10 cellular contexts compared by ENCODE assay signal in the genomic region with DNA sequence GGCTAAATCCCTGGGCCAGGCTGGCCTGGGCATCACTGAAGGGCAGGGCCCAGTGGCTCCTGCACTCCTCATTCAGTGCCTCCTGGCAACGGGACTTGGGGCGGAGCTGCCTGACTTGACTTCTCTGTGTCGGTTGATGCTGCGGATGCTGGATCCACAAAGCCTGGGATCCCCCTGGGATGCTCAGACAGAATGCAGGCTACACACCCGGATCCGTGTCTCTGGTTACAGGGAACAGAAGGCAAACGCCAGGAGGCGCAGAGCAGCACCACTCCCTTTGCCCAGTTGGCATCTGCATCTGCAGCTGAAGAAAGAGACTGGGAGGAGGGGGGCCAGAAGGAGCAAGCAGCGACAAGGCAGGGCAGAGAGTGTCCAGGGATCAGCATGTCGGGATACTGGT.
A peak's percentile ranks its signal among the peaks of the same experiment; 100 is the strongest.
DNase-seq lines count a peak whose midpoint lies in the region; ATAC-seq, FAIRE-seq and TF ChIP-seq lines count a peak whose summit lies in the region.
"Had no signal": no experiment of that assay in that cellular context is flagged by ENCODE, and none has a peak within 500 bp of the region (broad histone marks: within the 10 kb centered on the region; RNA-seq: fewer than 3 reads in every experiment).

No MANE protein-coding gene starts in this region.

- H2AFZ ChIP-seq in smooth muscle cell (ENCODE audit: low read depth): no peak overlapping the region

- peaks cover 7% of the 10 kb centered on the region for H3K27me3 Mint-ChIP-seq in glutamatergic neuron (ENCODE audit: unreplicated experiment)

- no peak for TF ChIP-seq CTCF in heart left ventricle (IDR thresholded peaks at IDR 0.05)
- no peak for TF ChIP-seq CTCF in smooth muscle cell (IDR thresholded peaks at IDR 0.05; ENCODE audit: borderline replicate concordance, insufficient read depth, poor library complexity, severe bottlenecking)
- no peak for TF ChIP-seq CTCF in glutamatergic neuron (IDR thresholded peaks at IDR 0.05; ENCODE audit: partially characterized antibody, unreplicated experiment)
- no peak for TF ChIP-seq CTCF in BE2C (IDR thresholded peaks at IDR 0.05; ENCODE audit: low read depth, low read length)

- H3F3A ChIP-seq in smooth muscle cell (ENCODE audit: low read depth): no peaks in the 10 kb centered on the region

- H3K9me3 Mint-ChIP-seq in glutamatergic neuron (ENCODE audit: unreplicated experiment): peaks cover 7% of the 10 kb centered on the region

- no peaks in the 10 kb centered on the region for H3K9me3 ChIP-seq in heart left ventricle
- H3K9me3 ChIP-seq in smooth muscle cell (replicated peaks; ENCODE audit: low read depth): no peaks in the 10 kb centered on the region
- H3K9me3 ChIP-seq in BE2C: no peaks in the 10 kb centered on the region
- H3K9me3 ChIP-seq: prostate gland had no signal

- WGBS in adipose tissue, 3 donors: 64 to 76% (median 67%) methylated on average over 10 of the region's 10 CpGs
- WGBS in heart left ventricle, 4 donors: 71 to 76% (median 72%) methylated on average over 10 of the region's 10 CpGs
- 80% methylated on average over 10 of the region's 10 CpGs for WGBS in smooth muscle cell (ENCODE audit: low lambda C conversion rate)

- FAIRE-seq in H54 (lab: Jason Lieb, UNC): no peak
- FAIRE-seq: H1 had no signal

- H3K4me1 Mint-ChIP-seq in glutamatergic neuron (ENCODE audit: low read depth, unreplicated experiment): peaks cover 18% of the 10 kb centered on the region

- H3K36me3 Mint-ChIP-seq in glutamatergic neuron (ENCODE audit: unreplicated experiment): peaks cover 2% of the 10 kb centered on the region

- H3K27me3 ChIP-seq in heart left ventricle (no peaks in the 10 kb centered on the region), smooth muscle cell (ENCODE audit: low read depth) (no peaks in the 10 kb centered on the region), BE2C (peaks cover 63% of the 10 kb centered on the region)

- TF ChIP-seq POLR2A in H54 (IDR thresholded peaks at IDR 0.05; ENCODE audit: low read depth, low read length) (no peak), heart left ventricle (IDR thresholded peaks at IDR 0.05) (no peak)

- H3K27ac Mint-ChIP-seq in glutamatergic neuron (ENCODE audit: unreplicated experiment): no peak overlapping the region

- no peak overlapping the region for H3K4me2 ChIP-seq in smooth muscle cell

- DNase-seq in H54 (ENCODE audit: insufficient read length, low spot score) (peak; percentile 73), heart left ventricle (no peak), smooth muscle cell (lab: John Stamatoyannopoulos, UW; ENCODE audit: unreplicated experiment) (no peak), glutamatergic neuron (no peak), BE2C (no peak)
- no peak for DNase-seq in activated CD4-positive, CD25-positive, alpha-beta regulatory T cell (lab: John Stamatoyannopoulos, UW)

- intact Hi-C loops in heart left ventricle (cut with DNase I): no loop called here

- H4K20me1 ChIP-seq in smooth muscle cell (ENCODE audit: low read depth): no peaks in the 10 kb centered on the region

- H3K27ac ChIP-seq in adipose tissue (ENCODE audit: low read depth, low read length): peak overlapping the region; percentile 83
- peak overlapping the region in 11 of 12 donors; percentile 4 to 81 (median 48) for H3K27ac ChIP-seq in heart left ventricle
- peak overlapping the region; percentile 86 for H3K27ac ChIP-seq in smooth muscle cell (ENCODE audit: low read depth)
- H3K27ac ChIP-seq: prostate gland had no signal

- H3K79me2 ChIP-seq in smooth muscle cell (ENCODE audit: low read depth): no peaks in the 10 kb centered on the region

- no peak overlapping the region for H3K4me3 ChIP-seq in heart left ventricle
- no peak overlapping the region for H3K4me3 ChIP-seq in smooth muscle cell
- H3K4me3 ChIP-seq in BE2C (ENCODE audit: low read depth, low read length): no peak overlapping the region
- H3K4me3 ChIP-seq: prostate gland had no signal

- H3K9ac ChIP-seq in smooth muscle cell (ENCODE audit: low read depth): no peak overlapping the region

- peak in 3 of 4 donors; percentile 1 to 8 (median 5) for ATAC-seq in heart left ventricle
- no peak for ATAC-seq in GM18519 (IDR thresholded peaks at IDR 0.05; ENCODE audit: low FRiP score, unreplicated experiment)

- peaks cover 4 to 39% (median 14%) of the 10 kb centered on the region in 12 donors for H3K4me1 ChIP-seq in heart left ventricle
- H3K4me1 ChIP-seq in smooth muscle cell (ENCODE audit: low read depth): peaks cover 4% of the 10 kb centered on the region
- no peaks in the 10 kb centered on the region for H3K4me1 ChIP-seq in BE2C
- H3K4me1 ChIP-seq: prostate gland had no signal

- H3K36me3 ChIP-seq in heart left ventricle (peaks cover 0 to 11% (median 0%) of the 10 kb centered on the region in 9 donors), smooth muscle cell (ENCODE audit: low read depth) (no peaks in the 10 kb centered on the region), BE2C (no peaks in the 10 kb centered on the region)
- H3K36me3 ChIP-seq: prostate gland had no signal

- no peak overlapping the region for H3K4me3 Mint-ChIP-seq in glutamatergic neuron (ENCODE audit: unreplicated experiment)
